In the genomic region with DNA sequence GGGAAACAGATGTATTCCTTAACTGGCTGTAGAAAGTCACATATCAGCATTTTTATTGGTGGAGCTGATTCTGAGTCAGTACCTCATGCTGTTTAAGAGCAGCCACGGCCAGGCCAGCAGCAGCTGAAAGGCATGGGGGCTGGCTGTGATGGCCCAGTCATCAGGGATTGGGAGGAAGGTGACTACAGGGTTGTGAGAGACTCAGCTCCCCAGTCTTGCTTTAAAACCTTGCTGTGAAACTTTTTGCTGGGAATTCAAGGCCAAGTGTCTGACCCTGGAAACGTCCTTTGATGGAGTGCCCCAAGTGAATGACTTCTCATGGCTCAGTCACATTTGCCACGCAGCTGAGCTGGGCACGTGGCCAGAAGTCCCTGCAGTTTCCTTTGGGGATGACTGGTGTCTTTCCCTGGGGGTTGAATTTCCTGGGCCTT, we compare ENCODE assay signal across 11 cellular contexts. TPM values are rescaled to one million over a fixed set of nuclear protein-coding genes. Genes with fewer than 3 reads are reported as not detected.
A peak's percentile ranks its signal among the peaks of the same experiment; 100 is the strongest.
DNase-seq lines count a peak whose midpoint lies in the region; ATAC-seq, FAIRE-seq and TF ChIP-seq lines count a peak whose summit lies in the region.
"Had no signal": no experiment of that assay in that cellular context is flagged by ENCODE, and none has a peak within 500 bp of the region (broad histone marks: within the 10 kb centered on the region; RNA-seq: fewer than 3 reads in every experiment).

No MANE protein-coding gene starts in this region.

- DNase-seq in DMS 273 (lab: John Stamatoyannopoulos, UW; ENCODE audit: unreplicated experiment): peak; percentile 12
- DNase-seq in DMS 273 treated with DMSO at 0.1 percent for 48 hours (lab: John Stamatoyannopoulos, UW): no peak
- peak; percentile 57 to 62 for DNase-seq in SJSA1 (ENCODE audit: low read depth in 1 of 2, low spot score in 2 of 2)
- DNase-seq in cardiac muscle cell (ENCODE audit: low read depth in 1 of 2, low spot score in 1 of 2): peak; percentile 24 to 62
- DNase-seq in thyroid gland: peak; percentile 92 to 95
- no peak for DNase-seq in D721Med (ENCODE audit: insufficient read length, low spot score)
- no peak for DNase-seq in activated gamma-delta T cell (lab: John Stamatoyannopoulos, UW)
- DNase-seq: activated effector memory CD4-positive, alpha-beta T cell treated with anti-CD3 and anti-CD28 coated beads, Interleukin-2, amount 50 U/mL, for 16 hours; stimulated activated CD4-positive, alpha-beta T cell treated with anti-CD3 and anti-CD28 coated beads, Interleukin-4, amount 100 ng/mL, for 1 hour had no signal

- TF ChIP-seq POLR2A in thyroid gland (IDR thresholded peaks at IDR 0.05): no peak

- TF ChIP-seq CTCF in cardiac muscle cell (IDR thresholded peaks at IDR 0.05; ENCODE audit: low read depth, low read length) (no peak), thyroid gland (IDR thresholded peaks at IDR 0.05) (peak in 2 of 6 experiments; percentile 13 to 37), D721Med (IDR thresholded peaks at IDR 0.05; ENCODE audit: insufficient read depth, missing control alignments) (no peak)

- H3K27me3 ChIP-seq in SJSA1 (replicated peaks): no peaks in the 10 kb centered on the region
- no peaks in the 10 kb centered on the region for H3K27me3 ChIP-seq in cardiac muscle cell
- no peaks in the 10 kb centered on the region for H3K27me3 ChIP-seq in thyroid gland

- peaks cover 35% of the 10 kb centered on the region for H3K4me1 ChIP-seq in SJSA1 (replicated peaks)
- H3K4me1 ChIP-seq in cardiac muscle cell (ENCODE audit: low read depth): peaks cover 20% of the 10 kb centered on the region
- peaks cover 52 to 67% of the 10 kb centered on the region in 2 donors for H3K4me1 ChIP-seq in thyroid gland

- 12 to 30% methylated on average over 4 of the region's 4 CpGs for WGBS in thyroid gland, 2 donors

- H3K4me3 ChIP-seq in SJSA1 (no peak overlapping the region), cardiac muscle cell (no peak overlapping the region), thyroid gland (replicated peaks in 1 of 3) (no peak overlapping the region)

- intact Hi-C loops in thyroid gland (cut with DNase I): no loop called here

- H3K36me3 ChIP-seq in SJSA1: peaks cover 21% of the 10 kb centered on the region
- no peaks in the 10 kb centered on the region for H3K36me3 ChIP-seq in cardiac muscle cell
- no peaks in the 10 kb centered on the region for H3K36me3 ChIP-seq in thyroid gland

- FAIRE-seq in D721Med (lab: Jason Lieb, UNC): no peak

- no peak for ATAC-seq in HG03025 (IDR thresholded peaks at IDR 0.05; ENCODE audit: low FRiP score, unreplicated experiment)

- no peak overlapping the region for H3K27ac ChIP-seq in SJSA1
- peak overlapping the region; percentile 13 for H3K27ac ChIP-seq in cardiac muscle cell
- H3K27ac ChIP-seq in thyroid gland: peak overlapping the region; percentile 74 to 87 (median 87)
- H3K27ac ChIP-seq: 22Rv1 had no signal

- H3K9me3 ChIP-seq in SJSA1 (replicated peaks): no peaks in the 10 kb centered on the region
- H3K9me3 ChIP-seq in cardiac muscle cell (ENCODE audit: low read depth): no peaks in the 10 kb centered on the region
- no peaks in the 10 kb centered on the region for H3K9me3 ChIP-seq in thyroid gland

RNA-seq across cellular contexts. Expression of a gene that starts 39.1 kb away (rescaled TPM):
- not detected in 2 replicates for total RNA-seq in SJSA1 (2014; rRNA removed; shearing (Covaris generic))
- total RNA-seq in cardiac muscle cell (not detected in 2 replicates), thyroid gland (not detected)
- 0.10 TPM in 1 of 2 replicates, not detected in the other for polyA plus RNA-seq in cardiac muscle cell

Comparison
In these comparisons a context has a peak if more than half of its experiments do, and no peak if none do; other contexts are left out.
1. DNase-seq: peak in DMS 273 (single experiment), SJSA1 (2 of 2), cardiac muscle cell (2 of 2) and thyroid gland (2 of 2); none in DMS 273 treated with DMSO at 0.1 percent for 48 hours (single experiment), D721Med (single experiment) and activated gamma-delta T cell (single experiment).